Comparison of ENCODE assay signal across 15 cellular contexts in genomic region chrX:132063862-132064261, GRCh38. TPM values are rescaled to one million over a fixed set of nuclear protein-coding genes. Genes with fewer than 3 reads are reported as not detected.
DNase-seq lines count a peak whose midpoint lies in the region; TF ChIP-seq lines count a peak whose summit lies in the region.
"Had no signal": no experiment of that assay in that cellular context is flagged by ENCODE, and none has a peak within 500 bp of the region (broad histone marks: within the 10 kb centered on the region; RNA-seq: fewer than 3 reads in every experiment).

No MANE protein-coding gene starts in this region.

- TF ChIP-seq CTCF in BE2C (IDR thresholded peaks at IDR 0.05; ENCODE audit: low read depth, low read length) (peak; percentile 28; the same call in 1 of the 2 replicates), GM12873 (IDR thresholded peaks at IDR 0.05; ENCODE audit: insufficient read depth, low read depth, low read length, missing control alignments) (peak; percentile 9), colonic mucosa (IDR thresholded peaks at IDR 0.05) (no peak)

- H3K27ac ChIP-seq in colonic mucosa: no peak overlapping the region
- H3K27ac ChIP-seq: C4-2B had no signal

- H3K9ac ChIP-seq in colonic mucosa (ENCODE audit: low read depth in 2 of 2, low read length in 2 of 2): no peak overlapping the region

- H3K36me3 ChIP-seq in BE2C (no peaks in the 10 kb centered on the region), colonic mucosa (no peaks in the 10 kb centered on the region)

- H3K27me3 ChIP-seq in BE2C (no peaks in the 10 kb centered on the region), colonic mucosa (no peaks in the 10 kb centered on the region)

- H3K4me1 ChIP-seq in BE2C: no peaks in the 10 kb centered on the region
- no peaks in the 10 kb centered on the region for H3K4me1 ChIP-seq in colonic mucosa
- H3K4me1 ChIP-seq: Caco-2 had no signal

- H3K9me3 ChIP-seq in BE2C (no peaks in the 10 kb centered on the region), colonic mucosa (no peaks in the 10 kb centered on the region)
- H3K9me3 ChIP-seq: Caco-2 had no signal

- intact Hi-C loops in colonic mucosa (cut with DNase I): no loop called here

- no peak overlapping the region for H3K4me3 ChIP-seq in BE2C (ENCODE audit: low read depth, low read length)
- H3K4me3 ChIP-seq in colonic mucosa: no peak overlapping the region

- no peak for DNase-seq in BE2C
- peak; percentile 4 for DNase-seq in NCI-H69 (lab: John Stamatoyannopoulos, UW)
- DNase-seq in cerebellar cortex (ENCODE audit: low spot score): peak; percentile 0
- no peak for DNase-seq in colonic mucosa
- no peak for DNase-seq in EL
- no peak for DNase-seq in hypothalamus (lab: John Stamatoyannopoulos, UW)
- DNase-seq: ACHN; Caco-2; CD4-positive, alpha-beta T cell; GOT3; H7; IMR-90; KBM-7 had no signal

RNA-seq across cellular contexts. Expression of gene STK26, which starts 40.8 kb away (rescaled TPM):
- not detected for polyA plus RNA-seq in BE2C (2012; ENCODE audit: insufficient read depth, insufficient read length, low read depth)
- total RNA-seq in colonic mucosa: 10 to 100 TPM; 19.2 to 21.9 TPM

Comparison
In these comparisons a context has a peak if more than half of its experiments do, and no peak if none do; other contexts are left out.
1. DNase-seq: peak in NCI-H69 (single experiment) and cerebellar cortex (single experiment); none in BE2C (single experiment), colonic mucosa (single experiment), EL (single experiment) and hypothalamus (0 of 51).